Comparison of ENCODE assay signal across 15 cellular contexts in genomic region chr7:16811555-16811954, GRCh38. TPM values are rescaled to one million over a fixed set of nuclear protein-coding genes. Genes with fewer than 3 reads are reported as not detected.
DNase-seq lines count a peak whose midpoint lies in the region; ATAC-seq, FAIRE-seq and TF ChIP-seq lines count a peak whose summit lies in the region.
"Had no signal": no experiment of that assay in that cellular context is flagged by ENCODE, and none has a peak within 500 bp of the region (broad histone marks: within the 10 kb centered on the region; RNA-seq: fewer than 3 reads in every experiment).

No MANE protein-coding gene starts in this region.

- peak; percentile 49 for DNase-seq in AG08395 (ENCODE audit: low spot score)
- peak; percentile 76 for DNase-seq in HT-29 (ENCODE audit: low spot score)
- DNase-seq in brain microvascular endothelial cell, result no peak
- DNase-seq in head of caudate nucleus, result no peak
- no peak for DNase-seq in immature natural killer cell
- no peak for DNase-seq in NCI-H2107 treated with DMSO at 0.1 percent for 48 hours (lab: John Stamatoyannopoulos, UW; ENCODE audit: unreplicated experiment)
- DNase-seq: C1 segment of cervical spinal cord; NCI-H748 treated with DMSO at 0.1 percent for 48 hours; stimulated activated CD4-positive, alpha-beta T cell treated with anti-CD3 and anti-CD28 coated beads, Interleukin-4, amount 100 ng/mL, for 1 hour had no signal

- peak; percentile 64 for FAIRE-seq in islet of Langerhans (lab: Jason Lieb, UNC)
- FAIRE-seq: endometrium, H1 had no signal

- no peaks in the 10 kb centered on the region for H3K36me3 Mint-ChIP-seq in immature natural killer cell
- H3K36me3 Mint-ChIP-seq: activated naive CD4-positive, alpha-beta T cell treated with anti-CD3 and anti-CD28 coated beads, Interleukin-2, amount 50 U/mL, for 72 hours had no signal

- H3K4me1 Mint-ChIP-seq in immature natural killer cell, result no peaks in the 10 kb centered on the region

- in situ Hi-C loops in brain microvascular endothelial cell (cut with HindIII; ENCODE audit: low pct_ligation_motif_present, low sequenced_read_pairs), result no loop called here

- intact Hi-C loops in head of caudate nucleus (cut with DNase I), result no loop called here

- H3K36me3 ChIP-seq in brain microvascular endothelial cell (replicated peaks), result no peaks in the 10 kb centered on the region

- H3K4me3 ChIP-seq in brain microvascular endothelial cell (ENCODE audit: low read depth, low read length), result no peak overlapping the region

- H3K27me3 ChIP-seq in brain microvascular endothelial cell (replicated peaks), result no peaks in the 10 kb centered on the region

- peaks cover 0 to 5% (median 0%) of the 10 kb centered on the region in 6 donors for H3K9me3 Mint-ChIP-seq in immature natural killer cell
- H3K9me3 Mint-ChIP-seq: activated naive CD4-positive, alpha-beta T cell treated with anti-CD3 and anti-CD28 coated beads, Interleukin-2, amount 50 U/mL, for 72 hours had no signal

- peak overlapping the region; percentile 61 for H3K27ac ChIP-seq in brain microvascular endothelial cell

- peaks cover 0 to 11% (median 0%) of the 10 kb centered on the region in 3 donors for H3K27me3 Mint-ChIP-seq in immature natural killer cell (ENCODE audit: low read depth in 3 of 3)

- no peak for ATAC-seq in GM18519 (IDR thresholded peaks at IDR 0.05; ENCODE audit: low FRiP score, unreplicated experiment)
- ATAC-seq: activated naive CD4-positive, alpha-beta T cell treated with anti-CD3 and anti-CD28 coated beads, Interleukin-2, amount 50 U/mL, for 72 hours had no signal

- H3K4me3 Mint-ChIP-seq in immature natural killer cell, result no peak overlapping the region

- H3K27ac Mint-ChIP-seq in immature natural killer cell, result no peak overlapping the region
- H3K27ac Mint-ChIP-seq: activated naive CD4-positive, alpha-beta T cell treated with anti-CD3 and anti-CD28 coated beads, Interleukin-2, amount 50 U/mL, for 72 hours had no signal

- no peak for TF ChIP-seq CTCF in brain microvascular endothelial cell (IDR thresholded peaks at IDR 0.05; ENCODE audit: low read depth, low read length, missing control alignments)

RNA-seq across cellular contexts. Expression of gene AGR2, which starts 6.8 kb away (rescaled TPM):
- 163 and 215 TPM in 2 replicates for total RNA-seq in HT-29 (2014; rRNA removed; shearing (Covaris generic))
- polyA plus RNA-seq in immature natural killer cell, result not detected
- total RNA-seq: activated naive CD4-positive, alpha-beta T cell treated with anti-CD3 and anti-CD28 coated beads, Interleukin-2, amount 50 U/mL, for 72 hours; H1; T-helper 1 cell treated with Interleukin-12 subunit alpha and Interleukin-12 subunit beta and Interleukin-4 antibody, amounts not matched to agents 30 ng/mL and 1 ng/mL, for 36 hours had no signal
- polyA plus RNA-seq: H1 had no signal

RNA-seq across cellular contexts. Expression of gene TSPAN13, which starts 58.0 kb away (rescaled TPM):
- 25.9 and 33.8 TPM in 2 replicates for total RNA-seq in HT-29 (2014; rRNA removed; shearing (Covaris generic))
- 1 to 10 TPM in 1 of 3 donors, under 1 TPM in 2; 0.75 to 4.7 (median 0.96) TPM for polyA plus RNA-seq in immature natural killer cell

Comparison
In these comparisons a context has a peak if more than half of its experiments do, and no peak if none do; other contexts are left out.
1. DNase-seq: peak in AG08395 (single experiment) and HT-29 (single experiment); none in brain microvascular endothelial cell (single experiment), head of caudate nucleus (0 of 42), immature natural killer cell (0 of 3) and NCI-H2107 treated with DMSO at 0.1 percent for 48 hours (single experiment).